In the genomic region with DNA sequence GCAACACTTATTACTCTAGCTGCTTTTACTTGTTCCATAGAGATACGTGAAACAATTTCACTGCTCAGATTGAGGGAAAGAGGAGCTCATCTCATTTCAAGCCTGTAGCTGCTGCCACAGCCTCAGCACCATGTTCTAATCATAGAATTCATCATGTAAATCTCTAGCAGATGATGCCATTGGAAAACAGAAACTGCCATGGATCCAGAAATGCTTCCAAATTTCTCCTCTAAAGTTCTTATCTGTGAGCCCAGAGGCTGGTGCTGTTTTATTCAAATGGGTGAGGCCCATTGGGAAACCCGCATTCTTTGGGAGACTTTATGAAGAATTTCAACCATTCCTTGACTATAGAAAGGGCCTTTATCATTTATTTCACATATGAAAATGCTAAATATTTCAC, we compare ENCODE assay signal across 2 cellular contexts.
TF ChIP-seq lines count a peak whose summit lies in the region.

No MANE protein-coding gene starts in this region.

TF ChIP-seq in A549, 52 proteins besides CTCF, POLR2A, EP300 and RAD21 (continued from another document):
- TF ChIP-seq, protein P1, sequence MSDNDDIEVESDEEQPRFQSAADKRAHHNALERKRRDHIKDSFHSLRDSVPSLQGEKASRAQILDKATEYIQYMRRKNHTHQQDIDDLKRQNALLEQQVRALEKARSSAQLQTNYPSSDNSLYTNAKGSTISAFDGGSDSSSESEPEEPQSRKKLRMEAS (IDR thresholded peaks at IDR 0.05): no peak
- TF ChIP-seq, protein P2, sequence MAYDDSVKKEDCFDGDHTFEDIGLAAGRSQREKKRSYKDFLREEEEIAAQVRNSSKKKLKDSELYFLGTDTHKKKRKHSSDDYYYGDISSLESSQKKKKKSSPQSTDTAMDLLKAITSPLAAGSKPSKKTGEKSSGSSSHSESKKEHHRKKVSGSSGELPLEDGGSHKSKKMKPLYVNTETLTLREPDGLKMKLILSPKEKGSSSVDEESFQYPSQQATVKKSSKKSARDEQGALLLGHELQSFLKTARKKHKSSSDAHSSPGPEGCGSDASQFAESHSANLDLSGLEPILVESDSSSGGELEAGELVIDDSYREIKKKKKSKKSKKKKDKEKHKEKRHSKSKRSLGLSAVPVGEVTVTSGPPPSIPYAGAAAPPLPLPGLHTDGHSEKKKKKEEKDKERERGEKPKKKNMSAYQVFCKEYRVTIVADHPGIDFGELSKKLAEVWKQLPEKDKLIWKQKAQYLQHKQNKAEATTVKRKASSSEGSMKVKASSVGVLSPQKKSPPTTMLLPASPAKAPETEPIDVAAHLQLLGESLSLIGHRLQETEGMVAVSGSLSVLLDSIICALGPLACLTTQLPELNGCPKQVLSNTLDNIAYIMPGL (CRISPR knock-in tag; IDR thresholded peaks at IDR 0.05; ENCODE audit: borderline replicate concordance): no peak
- no peak for TF ChIP-seq BHLHE40 (IDR thresholded peaks at IDR 0.05; ENCODE audit: low read depth, low read length)
- no peak for TF ChIP-seq ZFP36 (IDR thresholded peaks at IDR 0.05; ENCODE audit: borderline replicate concordance, partially characterized antibody)
- TF ChIP-seq RFX5 (IDR thresholded peaks at IDR 0.05): no peak
- TF ChIP-seq HOXB13 (CRISPR knock-in tag; IDR thresholded peaks at IDR 0.05; ENCODE audit: low read depth): no peak
- no peak for TF ChIP-seq NFE2L2 (conservative IDR thresholded peaks at IDR 0.05; ENCODE audit: low read length)
- TF ChIP-seq, protein P3, sequence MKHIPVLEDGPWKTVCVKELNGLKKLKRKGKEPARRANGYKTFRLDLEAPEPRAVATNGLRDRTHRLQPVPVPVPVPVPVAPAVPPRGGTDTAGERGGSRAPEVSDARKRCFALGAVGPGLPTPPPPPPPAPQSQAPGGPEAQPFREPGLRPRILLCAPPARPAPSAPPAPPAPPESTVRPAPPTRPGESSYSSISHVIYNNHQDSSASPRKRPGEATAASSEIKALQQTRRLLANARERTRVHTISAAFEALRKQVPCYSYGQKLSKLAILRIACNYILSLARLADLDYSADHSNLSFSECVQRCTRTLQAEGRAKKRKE (CRISPR knock-in tag; IDR thresholded peaks at IDR 0.05; ENCODE audit: low read depth): no peak
- TF ChIP-seq, protein P4, sequence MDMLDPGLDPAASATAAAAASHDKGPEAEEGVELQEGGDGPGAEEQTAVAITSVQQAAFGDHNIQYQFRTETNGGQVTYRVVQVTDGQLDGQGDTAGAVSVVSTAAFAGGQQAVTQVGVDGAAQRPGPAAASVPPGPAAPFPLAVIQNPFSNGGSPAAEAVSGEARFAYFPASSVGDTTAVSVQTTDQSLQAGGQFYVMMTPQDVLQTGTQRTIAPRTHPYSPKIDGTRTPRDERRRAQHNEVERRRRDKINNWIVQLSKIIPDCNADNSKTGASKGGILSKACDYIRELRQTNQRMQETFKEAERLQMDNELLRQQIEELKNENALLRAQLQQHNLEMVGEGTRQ (IDR thresholded peaks at IDR 0.05): no peak
- TF ChIP-seq POLR2AphosphoS2 (conservative IDR thresholded peaks at IDR 0.05; ENCODE audit: low read length): no peak
- TF ChIP-seq SMC3 (IDR thresholded peaks at IDR 0.05): no peak
- TF ChIP-seq, protein P5, sequence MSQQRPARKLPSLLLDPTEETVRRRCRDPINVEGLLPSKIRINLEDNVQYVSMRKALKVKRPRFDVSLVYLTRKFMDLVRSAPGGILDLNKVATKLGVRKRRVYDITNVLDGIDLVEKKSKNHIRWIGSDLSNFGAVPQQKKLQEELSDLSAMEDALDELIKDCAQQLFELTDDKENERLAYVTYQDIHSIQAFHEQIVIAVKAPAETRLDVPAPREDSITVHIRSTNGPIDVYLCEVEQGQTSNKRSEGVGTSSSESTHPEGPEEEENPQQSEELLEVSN (IDR thresholded peaks at IDR 0.05; ENCODE audit: borderline replicate concordance, low read depth): no peak
- TF ChIP-seq, protein P6, sequence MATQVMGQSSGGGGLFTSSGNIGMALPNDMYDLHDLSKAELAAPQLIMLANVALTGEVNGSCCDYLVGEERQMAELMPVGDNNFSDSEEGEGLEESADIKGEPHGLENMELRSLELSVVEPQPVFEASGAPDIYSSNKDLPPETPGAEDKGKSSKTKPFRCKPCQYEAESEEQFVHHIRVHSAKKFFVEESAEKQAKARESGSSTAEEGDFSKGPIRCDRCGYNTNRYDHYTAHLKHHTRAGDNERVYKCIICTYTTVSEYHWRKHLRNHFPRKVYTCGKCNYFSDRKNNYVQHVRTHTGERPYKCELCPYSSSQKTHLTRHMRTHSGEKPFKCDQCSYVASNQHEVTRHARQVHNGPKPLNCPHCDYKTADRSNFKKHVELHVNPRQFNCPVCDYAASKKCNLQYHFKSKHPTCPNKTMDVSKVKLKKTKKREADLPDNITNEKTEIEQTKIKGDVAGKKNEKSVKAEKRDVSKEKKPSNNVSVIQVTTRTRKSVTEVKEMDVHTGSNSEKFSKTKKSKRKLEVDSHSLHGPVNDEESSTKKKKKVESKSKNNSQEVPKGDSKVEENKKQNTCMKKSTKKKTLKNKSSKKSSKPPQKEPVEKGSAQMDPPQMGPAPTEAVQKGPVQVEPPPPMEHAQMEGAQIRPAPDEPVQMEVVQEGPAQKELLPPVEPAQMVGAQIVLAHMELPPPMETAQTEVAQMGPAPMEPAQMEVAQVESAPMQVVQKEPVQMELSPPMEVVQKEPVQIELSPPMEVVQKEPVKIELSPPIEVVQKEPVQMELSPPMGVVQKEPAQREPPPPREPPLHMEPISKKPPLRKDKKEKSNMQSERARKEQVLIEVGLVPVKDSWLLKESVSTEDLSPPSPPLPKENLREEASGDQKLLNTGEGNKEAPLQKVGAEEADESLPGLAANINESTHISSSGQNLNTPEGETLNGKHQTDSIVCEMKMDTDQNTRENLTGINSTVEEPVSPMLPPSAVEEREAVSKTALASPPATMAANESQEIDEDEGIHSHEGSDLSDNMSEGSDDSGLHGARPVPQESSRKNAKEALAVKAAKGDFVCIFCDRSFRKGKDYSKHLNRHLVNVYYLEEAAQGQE (IDR thresholded peaks at IDR 0.05): no peak
- no peak for TF ChIP-seq RARB (CRISPR knock-in tag; IDR thresholded peaks at IDR 0.05)
- no peak for TF ChIP-seq CEBPB (IDR thresholded peaks at IDR 0.05)
TF ChIP-seq in A549: peak in this region for 0.

TF ChIP-seq in GM12878, 131 proteins besides CTCF, POLR2A, EP300 and RAD21 (continued from another document):
- TF ChIP-seq, protein P7, sequence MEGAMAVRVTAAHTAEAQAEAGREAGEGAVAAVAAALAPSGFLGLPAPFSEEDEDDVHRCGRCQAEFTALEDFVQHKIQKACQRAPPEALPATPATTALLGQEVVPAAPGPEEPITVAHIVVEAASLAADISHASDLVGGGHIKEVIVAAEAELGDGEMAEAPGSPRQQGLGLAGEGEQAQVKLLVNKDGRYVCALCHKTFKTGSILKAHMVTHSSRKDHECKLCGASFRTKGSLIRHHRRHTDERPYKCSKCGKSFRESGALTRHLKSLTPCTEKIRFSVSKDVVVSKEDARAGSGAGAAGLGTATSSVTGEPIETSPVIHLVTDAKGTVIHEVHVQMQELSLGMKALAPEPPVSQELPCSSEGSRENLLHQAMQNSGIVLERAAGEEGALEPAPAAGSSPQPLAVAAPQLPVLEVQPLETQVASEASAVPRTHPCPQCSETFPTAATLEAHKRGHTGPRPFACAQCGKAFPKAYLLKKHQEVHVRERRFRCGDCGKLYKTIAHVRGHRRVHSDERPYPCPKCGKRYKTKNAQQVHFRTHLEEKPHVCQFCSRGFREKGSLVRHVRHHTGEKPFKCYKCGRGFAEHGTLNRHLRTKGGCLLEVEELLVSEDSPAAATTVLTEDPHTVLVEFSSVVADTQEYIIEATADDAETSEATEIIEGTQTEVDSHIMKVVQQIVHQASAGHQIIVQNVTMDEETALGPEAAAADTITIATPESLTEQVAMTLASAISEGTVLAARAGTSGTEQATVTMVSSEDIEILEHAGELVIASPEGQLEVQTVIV (IDR thresholded peaks at IDR 0.05; ENCODE audit: borderline replicate concordance, partially characterized antibody): no peak
- TF ChIP-seq BACH1 (IDR thresholded peaks at IDR 0.05; ENCODE audit: borderline replicate concordance) (no peak), ZNF622 (IDR thresholded peaks at IDR 0.05) (no peak), SMAD5 (IDR thresholded peaks at IDR 0.05; ENCODE audit: low read depth) (no peak), RUNX3 (IDR thresholded peaks at IDR 0.05; ENCODE audit: low read length) (no peak), KAT2A (conservative IDR thresholded peaks at IDR 0.05; ENCODE audit: control insufficient read depth, low read depth, low read length) (no peak)
- TF ChIP-seq, protein P8, sequence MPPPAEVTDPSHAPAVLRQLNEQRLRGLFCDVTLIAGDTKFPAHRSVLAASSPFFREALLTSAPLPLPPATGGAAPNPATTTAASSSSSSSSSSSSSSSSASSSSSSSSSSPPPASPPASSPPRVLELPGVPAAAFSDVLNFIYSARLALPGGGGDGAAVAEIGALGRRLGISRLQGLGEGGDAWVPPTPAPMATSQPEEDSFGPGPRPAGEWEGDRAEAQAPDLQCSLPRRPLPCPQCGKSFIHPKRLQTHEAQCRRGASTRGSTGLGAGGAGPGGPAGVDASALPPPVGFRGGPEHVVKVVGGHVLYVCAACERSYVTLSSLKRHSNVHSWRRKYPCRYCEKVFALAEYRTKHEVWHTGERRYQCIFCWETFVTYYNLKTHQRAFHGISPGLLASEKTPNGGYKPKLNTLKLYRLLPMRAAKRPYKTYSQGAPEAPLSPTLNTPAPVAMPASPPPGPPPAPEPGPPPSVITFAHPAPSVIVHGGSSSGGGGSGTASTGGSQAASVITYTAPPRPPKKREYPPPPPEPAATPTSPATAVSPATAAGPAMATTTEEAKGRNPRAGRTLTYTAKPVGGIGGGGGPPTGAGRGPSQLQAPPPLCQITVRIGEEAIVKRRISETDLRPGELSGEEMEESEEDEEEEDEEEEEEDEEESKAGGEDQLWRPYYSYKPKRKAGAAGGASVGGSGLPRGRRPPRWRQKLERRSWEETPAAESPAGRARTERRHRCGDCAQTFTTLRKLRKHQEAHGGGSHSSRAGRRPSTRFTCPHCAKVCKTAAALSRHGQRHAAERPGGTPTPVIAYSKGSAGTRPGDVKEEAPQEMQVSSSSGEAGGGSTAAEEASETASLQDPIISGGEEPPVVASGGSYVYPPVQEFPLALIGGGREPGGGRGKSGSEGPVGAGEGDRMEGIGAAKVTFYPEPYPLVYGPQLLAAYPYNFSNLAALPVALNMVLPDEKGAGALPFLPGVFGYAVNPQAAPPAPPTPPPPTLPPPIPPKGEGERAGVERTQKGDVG (CRISPR knock-in tag; IDR thresholded peaks at IDR 0.05): no peak
